Comparison of ENCODE assay signal across 1 cellular context in the genomic region with DNA sequence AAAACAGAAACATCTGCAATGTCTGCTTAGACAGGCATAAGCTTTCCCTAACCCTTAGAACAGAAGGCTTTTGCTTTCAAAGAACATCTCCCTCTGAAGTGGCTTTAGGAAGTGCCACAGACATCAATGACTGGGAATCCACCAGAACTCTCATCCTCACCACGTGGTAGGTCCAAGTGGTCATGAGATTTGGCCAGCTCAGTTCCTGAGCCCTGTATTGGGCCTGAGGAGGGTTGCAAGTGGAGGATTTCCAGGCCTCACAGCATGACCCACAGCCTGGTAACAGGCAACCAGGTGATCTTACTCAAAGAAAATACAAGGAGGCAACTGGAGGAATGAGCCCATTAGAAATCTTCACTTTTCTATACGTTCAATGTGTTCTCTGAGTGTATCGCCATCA.
TF ChIP-seq lines count a peak whose summit lies in the region.

No MANE protein-coding gene starts in this region.

TF ChIP-seq in IMR-90, 13 proteins besides CTCF, POLR2A, EP300 and RAD21 (continued from another document):
- TF ChIP-seq, protein P1, sequence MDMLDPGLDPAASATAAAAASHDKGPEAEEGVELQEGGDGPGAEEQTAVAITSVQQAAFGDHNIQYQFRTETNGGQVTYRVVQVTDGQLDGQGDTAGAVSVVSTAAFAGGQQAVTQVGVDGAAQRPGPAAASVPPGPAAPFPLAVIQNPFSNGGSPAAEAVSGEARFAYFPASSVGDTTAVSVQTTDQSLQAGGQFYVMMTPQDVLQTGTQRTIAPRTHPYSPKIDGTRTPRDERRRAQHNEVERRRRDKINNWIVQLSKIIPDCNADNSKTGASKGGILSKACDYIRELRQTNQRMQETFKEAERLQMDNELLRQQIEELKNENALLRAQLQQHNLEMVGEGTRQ (IDR thresholded peaks at IDR 0.05; ENCODE audit: low read depth, low read length): no peak
- no peak for TF ChIP-seq BHLHE40 (IDR thresholded peaks at IDR 0.05; ENCODE audit: low read depth, low read length)
- TF ChIP-seq MXI1 (IDR thresholded peaks at IDR 0.05; ENCODE audit: borderline replicate concordance, low read depth, low read length): no peak
- TF ChIP-seq CEBPB (IDR thresholded peaks at IDR 0.05; ENCODE audit: low read depth, low read length): no peak
- TF ChIP-seq SMC3 (IDR thresholded peaks at IDR 0.05; ENCODE audit: low read depth, low read length): no peak
- TF ChIP-seq MAFK (IDR thresholded peaks at IDR 0.05; ENCODE audit: low read depth, low read length): no peak
